Comparison of ENCODE assay signal across 12 cellular contexts in the genomic region with DNA sequence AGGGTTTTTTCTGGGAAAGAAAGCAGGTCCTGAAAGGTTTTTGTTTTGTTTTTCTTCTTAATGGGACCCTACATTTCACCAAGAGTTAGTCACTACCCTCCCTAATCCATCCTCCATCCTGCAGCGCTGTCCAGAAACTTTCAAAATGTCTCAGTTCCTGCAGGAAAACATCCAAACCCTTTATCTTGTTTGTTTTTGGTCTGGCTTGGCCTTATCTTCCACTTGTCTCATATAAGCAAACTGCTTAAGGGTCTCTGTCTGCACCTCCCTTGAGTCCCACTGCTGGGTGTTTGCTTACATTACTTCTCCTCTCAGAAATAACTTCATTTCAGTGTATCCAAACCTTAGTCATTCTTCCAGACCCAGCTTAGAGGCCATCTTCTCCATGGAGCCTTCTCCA. TPM values are rescaled to one million over a fixed set of nuclear protein-coding genes. Genes with fewer than 3 reads are reported as not detected.
DNase-seq lines count a peak whose midpoint lies in the region; ATAC-seq, FAIRE-seq and TF ChIP-seq lines count a peak whose summit lies in the region.
"Had no signal": no experiment of that assay in that cellular context is flagged by ENCODE, and none has a peak within 500 bp of the region (broad histone marks: within the 10 kb centered on the region; RNA-seq: fewer than 3 reads in every experiment).

No MANE protein-coding gene starts in this region.

- BruUV-seq in K562 (replicated peaks; lab: Mats Ljungman, UMichigan): no TSS peak

- CTCF ChIA-PET in K562 (lab: Yijun Ruan, JAX; ENCODE audit: low intra/inter-chr PET ratio): interaction anchor here (0.6 to 2.5 kb wide), 3 partner anchors 21 to 181 kb away, joined by 3 to 12 read pairs (median 3); no protein-coding TSS in a partner anchor

- no peak overlapping the region for H3K4me2 ChIP-seq in K562 (ENCODE audit: insufficient read depth, low read length)

- TF ChIP-seq CTCF in K562 (IDR thresholded peaks at IDR 0.05 in 2 of 3, conservative IDR thresholded peaks at IDR 0.05 in 1 of 3; ENCODE audit: insufficient read depth in 2 of 3, low read depth in 1 of 3, low read length in 3 of 3) (no peak), lung (IDR thresholded peaks at IDR 0.05; ENCODE audit: control extremely low read depth, extremely low read depth) (no peak), transverse colon (IDR thresholded peaks at IDR 0.05) (no peak)

- H3K36me3 Mint-ChIP-seq in activated T-cell treated with anti-CD3 and anti-CD28 coated beads, Interleukin-2, amount 50 U/mL, for 72 hours (ENCODE audit: insufficient read depth in 2 of 2): no peaks in the 10 kb centered on the region

- TF ChIP-seq EP300 in K562 (IDR thresholded peaks at IDR 0.05; ENCODE audit: low read length): no peak
- TF ChIP-seq EP300 in transverse colon (IDR thresholded peaks at IDR 0.05; ENCODE audit: low read depth): no peak

- peak overlapping the region; percentile 72; the same call in 1 of the 2 replicates for H2AFZ ChIP-seq in K562 (ENCODE audit: low read depth, low read length)

- H4K20me1 ChIP-seq in K562 (replicated peaks; ENCODE audit: control insufficient read depth, insufficient read depth, low read length): no peaks in the 10 kb centered on the region

- H3K4me3 ChIP-seq in K562 (no peak overlapping the region), lung (no peak overlapping the region), transverse colon (no peak overlapping the region)

- no peak overlapping the region for H3K9ac ChIP-seq in K562 (ENCODE audit: insufficient read depth in 1 of 2, low read depth in 2 of 2, low read length in 2 of 2)

- H3K36me3 ChIP-seq in K562 (ENCODE audit: control insufficient read depth, insufficient read depth, low read length): no peaks in the 10 kb centered on the region
- no peaks in the 10 kb centered on the region for H3K36me3 ChIP-seq in lung (ENCODE audit: control insufficient read depth in 2 of 2, insufficient read depth in 2 of 2, low read length in 2 of 2)
- H3K36me3 ChIP-seq in transverse colon: no peaks in the 10 kb centered on the region

- no peak for DNase-seq in activated T-cell treated with anti-CD3 and anti-CD28 coated beads, Interleukin-2, amount 50 U/mL, for 72 hours
- DNase-seq in activated T-cell treated with anti-CD3 and anti-CD28 coated beads, Interleukin-2, amount 50 U/mL, for 1 hour: no peak
- DNase-seq in K562 (ENCODE audit: extremely low read depth in 1 of 4, low spot score in 3 of 4) (no peak), lung (ENCODE audit: low spot score) (no peak), transverse colon (no peak), GM03348 (ENCODE audit: low spot score) (no peak), DMS79 (lab: John Stamatoyannopoulos, UW) (no peak)
- DNase-seq: activated gamma-delta T cell, NCI-H1105, nucleus accumbens had no signal

- H3K4me3 Mint-ChIP-seq in activated T-cell treated with anti-CD3 and anti-CD28 coated beads, Interleukin-2, amount 50 U/mL, for 72 hours: no peak overlapping the region

- POLR2A ChIA-PET in K562 (lab: Yijun Ruan, JAX): no interaction called here

- H3K27me3 ChIP-seq in K562 (ENCODE audit: control insufficient read depth in 2 of 2, insufficient read depth in 2 of 2, low read length in 2 of 2) (peaks cover 2 to 11% of the 10 kb centered on the region in 2 experiments; a peak in 3 of 5 replicates), lung (ENCODE audit: control insufficient read depth, insufficient read depth) (no peaks in the 10 kb centered on the region), transverse colon (no peaks in the 10 kb centered on the region)

- in situ Hi-C loops in K562 (cut with MboI) (loop anchor here (25.0 kb wide), 1 partner anchor 325 kb away; no protein-coding TSS in a partner anchor), transverse colon (cut with MboI; ENCODE audit: low pct_ligation_motif_present in 1 of 4, low pct_unique_long_range_greater_than_20kb in 1 of 4, low sequenced_read_pairs in 3 of 4) (loop anchor here (5.0 to 25.0 kb wide), 2 partner anchors 65 to 175 kb away; no protein-coding TSS in a partner anchor)

- WGBS in K562 (ENCODE audit: insufficient coverage, low coverage, missing lambda C conversion rate): 6% methylated on average over 1 of the region's 1 CpG
- 63 to 81% methylated on average over 1 of the region's 1 CpG for WGBS in lung, 2 donors
- 67 to 78% methylated on average over 1 of the region's 1 CpG for WGBS in transverse colon (ENCODE audit: low coverage in 1 of 2), 2 donors

- no peaks in the 10 kb centered on the region for H3K79me2 ChIP-seq in K562 (ENCODE audit: control insufficient read depth, insufficient read depth, low read length)

- TF ChIP-seq POLR2A in K562 (conservative IDR thresholded peaks at IDR 0.05): no peak
- TF ChIP-seq POLR2A in transverse colon (IDR thresholded peaks at IDR 0.05): no peak

- intact Hi-C loops in K562 (cut with micrococcal nuclease): loop anchor here (2.0 to 10.0 kb wide), 5 partner anchors 61 to 323 kb away; partner anchors contain the start of genes PHF19 and PSMD5
- intact Hi-C loops in transverse colon (cut with DNase I; ENCODE audit: low total_unique reads): no loop called here

- FAIRE-seq in K562 (lab: Jason Lieb, UNC): no peak

- H3K27ac ChIP-seq in K562 (ENCODE audit: extremely low read depth, low read depth, low read length): no peak overlapping the region
- peak overlapping the region in 1 of 2 donors; percentile 79 for H3K27ac ChIP-seq in lung (ENCODE audit: low read depth in 1 of 2, low read length in 1 of 2)
- peak overlapping the region; percentile 75 to 91 (median 86) for H3K27ac ChIP-seq in transverse colon

- ATAC-seq in activated T-cell treated with anti-CD3 and anti-CD28 coated beads, Interleukin-2, amount 50 U/mL, for 72 hours (replicated peaks in 1 of 2): no peak
- ATAC-seq in K562 (no peak), lung (ENCODE audit: insufficient read depth, low FRiP score) (peak; percentile 7), HG03139 (IDR thresholded peaks at IDR 0.05; ENCODE audit: unreplicated experiment) (no peak)
- ATAC-seq: HCT116 had no signal

- H3K27me3 Mint-ChIP-seq in activated T-cell treated with anti-CD3 and anti-CD28 coated beads, Interleukin-2, amount 50 U/mL, for 72 hours (ENCODE audit: low read depth): no peaks in the 10 kb centered on the region

- H3K4me1 ChIP-seq in K562 (replicated peaks in 1 of 2; ENCODE audit: control insufficient read depth in 2 of 2, insufficient read depth in 2 of 2, low read length in 2 of 2): peaks cover 13 to 32% of the 10 kb centered on the region in 2 experiments
- H3K4me1 ChIP-seq in lung (ENCODE audit: control insufficient read depth in 2 of 2, insufficient read depth in 2 of 2, low read length in 2 of 2): peaks cover 0 to 27% of the 10 kb centered on the region in 2 donors
- H3K4me1 ChIP-seq in transverse colon: peaks cover 20 to 48% (median 28%) of the 10 kb centered on the region in 4 donors

- H3K9me3 ChIP-seq in K562 (replicated peaks; ENCODE audit: control insufficient read depth, insufficient read depth, low read depth, low read length) (no peaks in the 10 kb centered on the region), lung (ENCODE audit: control insufficient read depth in 2 of 2, insufficient read depth in 1 of 2, low read length in 1 of 2) (no peaks in the 10 kb centered on the region), transverse colon (no peaks in the 10 kb centered on the region)

- no peak for TF ChIP-seq RAD21 in K562 (CRISPR knock-in tag; conservative IDR thresholded peaks at IDR 0.05 in 1 of 2, IDR thresholded peaks at IDR 0.05 in 1 of 2)

- H3K9me3 Mint-ChIP-seq in activated T-cell treated with anti-CD3 and anti-CD28 coated beads, Interleukin-2, amount 50 U/mL, for 72 hours: no peaks in the 10 kb centered on the region

- peaks cover 48% of the 10 kb centered on the region for H3K4me1 Mint-ChIP-seq in activated T-cell treated with anti-CD3 and anti-CD28 coated beads, Interleukin-2, amount 50 U/mL, for 72 hours (ENCODE audit: low read depth)

- H3K9me1 ChIP-seq in K562 (ENCODE audit: control insufficient read depth, insufficient read depth, low read length): no peaks in the 10 kb centered on the region

- peak overlapping the region; percentile 35 for H3K27ac Mint-ChIP-seq in activated T-cell treated with anti-CD3 and anti-CD28 coated beads, Interleukin-2, amount 50 U/mL, for 72 hours

TF ChIP-seq in K562, 482 proteins besides CTCF, POLR2A, EP300 and RAD21:
- TF ChIP-seq FOXA3 (CRISPR knock-in tag; conservative IDR thresholded peaks at IDR 0.05 in 1 of 2, IDR thresholded peaks at IDR 0.05 in 1 of 2) (0 out of 4 replicates have a peak, but pooled peaks of 1 of the 2 experiments have one; percentile 13), KAT2B (IDR thresholded peaks at IDR 0.05; ENCODE audit: low read depth, low read length) (no peak)

RNA-seq across cellular contexts. Expression of gene TRAF1, which starts 11.0 kb away (rescaled TPM):
- 100 to 1,000 TPM in 1 of 2 donors, 10 to 100 TPM in 1; 91.6 to 101 TPM for total RNA-seq in activated T-cell treated with anti-CD3 and anti-CD28 coated beads, Interleukin-2, amount 50 U/mL, for 72 hours
- total RNA-seq in K562 (2011; cell fraction: chromatin; rRNA removed; ENCODE audit: low replicate concordance): 2.6 and 5.9 TPM in 2 replicates
- total RNA-seq in K562 (2011; cell fraction: nucleolus; rRNA removed): 3.0 and 4.3 TPM in 2 replicates
- total RNA-seq in K562 (2011; cell fraction: nucleoplasm; rRNA removed): 2.1 and 2.3 TPM in 2 replicates
- total RNA-seq in K562 (2014; rRNA removed) (not detected in 2 replicates), K562 (2014; rRNA removed; fragmentation: Illumina TruSeq; extraction: Trizol) (0.04 TPM in 1 of 2 replicates, not detected in the other), K562 (2015; rRNA removed; fragmentation: Illumina TruSeq; extraction: Trizol) (0.04 TPM in 1 of 2 replicates, not detected in the other), K562 (2021) (0.38 and 0.47 TPM in 2 replicates), lung (1 to 10 TPM; 5.8 to 6.4 TPM), transverse colon (1 to 10 TPM; 2.2 to 7.2 (median 4.3) TPM)
- polyA plus RNA-seq in K562 (2011; rRNA removed) (0.37 and 1.1 TPM in 2 replicates), K562 (2014; fragmentation: Illumina TruSeq; extraction: Trizol) (0.06 and 0.12 TPM in 2 replicates), K562 (2014; fragmentation: Nextera tagmentation; extraction: Ambion mirVana) (under 1 TPM in 1 of 2 experiments, not detected in 1; 0.01 TPM), K562 (2014; rRNA removed) (0.01 and 0.03 TPM in 2 replicates), lung (10 to 100 TPM in 1 of 2 donors, 1 to 10 TPM in 1; 3.9 to 23.1 TPM)
- 0.29 and 1.3 TPM in 2 replicates for polyA plus RNA-seq in K562 (2011; cell fraction: cytosol; rRNA removed)
- 0.18 and 1.4 TPM in 2 replicates for polyA plus RNA-seq in K562 (2011; cell fraction: nucleus; rRNA removed)
- 0.13 and 0.18 TPM in 2 replicates for polyA plus RNA-seq in K562 (2012)
- 1.3 and 3.1 TPM in 2 replicates for polyA minus RNA-seq in K562 (2011; rRNA and poly(A)+ RNA removed)
- 0.76 TPM in 1 of 2 replicates, not detected in the other for polyA minus RNA-seq in K562 (2011; cell fraction: cytosol; rRNA and poly(A)+ RNA removed)
- 0.89 and 2.3 TPM in 2 replicates for polyA minus RNA-seq in K562 (2011; cell fraction: nucleus; rRNA and poly(A)+ RNA removed)

Comparison
In these comparisons a context has a peak if more than half of its experiments do, and no peak if none do; other contexts are left out.
1. RNA of gene TRAF1, which starts 11.0 kb away (total RNA-seq): 91.6 to 101 TPM in activated T-cell treated with anti-CD3 and anti-CD28 coated beads, Interleukin-2, amount 50 U/mL, for 72 hours; 5.8 to 6.4 TPM in lung, 2.2 to 7.2 TPM in transverse colon and 0.04 to 5.9 TPM in K562; every median in the first group is over 10 times any median in the second.